17 cellular contexts compared by ENCODE assay signal in the genomic region with DNA sequence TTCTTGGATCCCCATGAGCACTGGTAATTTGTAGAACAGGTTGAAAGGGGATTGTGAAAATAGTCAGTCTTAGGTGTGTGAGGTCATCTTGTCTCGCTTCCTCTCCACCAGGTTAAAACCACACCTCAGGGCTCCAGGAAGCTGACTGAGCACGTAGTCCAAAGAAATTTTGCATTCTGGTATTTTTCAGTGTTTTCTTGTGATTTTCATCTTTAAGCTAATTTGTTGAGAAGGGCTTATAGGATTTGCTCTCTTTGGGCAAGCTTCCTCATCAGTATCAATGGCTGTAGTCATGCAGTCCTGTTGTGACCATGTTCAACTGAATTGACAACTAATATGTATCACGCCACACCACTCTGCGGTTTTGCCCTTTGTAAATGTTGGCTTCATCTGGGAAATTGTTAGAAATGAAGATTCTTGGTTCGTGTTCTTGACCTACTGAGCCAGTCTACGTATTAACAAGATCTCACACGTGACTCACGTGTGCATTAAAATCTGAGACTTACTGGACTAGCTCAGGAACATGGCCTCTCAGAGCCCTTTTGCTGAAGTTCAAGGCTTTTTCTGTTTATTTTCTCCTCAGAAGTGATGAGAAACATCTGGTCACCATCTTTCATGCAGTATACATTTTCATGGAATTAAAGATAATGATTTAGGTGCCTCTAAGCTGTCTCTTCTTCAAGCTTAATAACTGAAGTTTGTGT. TPM values are rescaled to one million over a fixed set of nuclear protein-coding genes. Genes with fewer than 3 reads are reported as not detected.
DNase-seq lines count a peak whose midpoint lies in the region; ATAC-seq and TF ChIP-seq lines count a peak whose summit lies in the region.
"Had no signal": no experiment of that assay in that cellular context is flagged by ENCODE, and none has a peak within 500 bp of the region (broad histone marks: within the 10 kb centered on the region; RNA-seq: fewer than 3 reads in every experiment).

No MANE protein-coding gene starts in this region.

- H3K4me3 ChIP-seq in GM12865 (ENCODE audit: low read depth, low read length) (no peak overlapping the region), RWPE2 (ENCODE audit: severe bottlenecking) (no peak overlapping the region), BE2C (ENCODE audit: low read depth, low read length) (no peak overlapping the region)
- H3K4me3 ChIP-seq: left lung, MG63 had no signal

- H3K9me3 ChIP-seq in RWPE2 (ENCODE audit: severe bottlenecking) (no peaks in the 10 kb centered on the region), BE2C (no peaks in the 10 kb centered on the region)
- H3K9me3 ChIP-seq: left lung, MG63 had no signal

- peak; percentile 48 for DNase-seq in GM12865 (ENCODE audit: low read depth)
- no peak for DNase-seq in RWPE2 (ENCODE audit: low spot score)
- DNase-seq in osteocyte (ENCODE audit: extremely low spot score, unreplicated experiment) = no peak
- DNase-seq in stimulated activated effector memory CD8-positive, alpha-beta T cell treated with anti-CD3 and anti-CD28 coated beads, Interleukin-12 subunit alpha, Interleukin-12 subunit beta, amount 100 ng/mL, for 72 hours (ENCODE audit: low spot score in 2 of 2) = no peak
- no peak for DNase-seq in BE2C
- DNase-seq in NOMO-1 treated with DMSO at 0.1 percent for 48 hours (lab: John Stamatoyannopoulos, UW; ENCODE audit: unreplicated experiment) = no peak
- DNase-seq: ACHN; activated gamma-delta T cell; DMS53; left lung; MG63; NCI-H524 treated with DMSO at 0.1 percent for 48 hours; occipital lobe; stimulated activated naive CD4-positive, alpha-beta T cell had no signal

- H3K36me3 ChIP-seq in RWPE2 (ENCODE audit: low read depth) = no peaks in the 10 kb centered on the region
- no peaks in the 10 kb centered on the region for H3K36me3 ChIP-seq in BE2C
- H3K36me3 ChIP-seq: left lung, MG63 had no signal

- H3K27ac ChIP-seq in RWPE2 (ENCODE audit: poor library complexity, severe bottlenecking) = no peak overlapping the region
- H3K27ac ChIP-seq: left lung had no signal

- no peak overlapping the region for H3K27ac Mint-ChIP-seq in osteocyte (ENCODE audit: unreplicated experiment)
- H3K27ac Mint-ChIP-seq in stimulated activated effector memory CD8-positive, alpha-beta T cell treated with anti-CD3 and anti-CD28 coated beads, Interleukin-12 subunit alpha, Interleukin-12 subunit beta, amount 100 ng/mL, for 72 hours = no peak overlapping the region

- H3K4me1 ChIP-seq in RWPE2 (ENCODE audit: insufficient read depth, poor library complexity, severe bottlenecking) (peaks cover 18% of the 10 kb centered on the region), BE2C (no peaks in the 10 kb centered on the region)
- H3K4me1 ChIP-seq: left lung had no signal

- H3K9me3 Mint-ChIP-seq in osteocyte (ENCODE audit: unreplicated experiment) = no peaks in the 10 kb centered on the region
- no peaks in the 10 kb centered on the region for H3K9me3 Mint-ChIP-seq in stimulated activated effector memory CD8-positive, alpha-beta T cell treated with anti-CD3 and anti-CD28 coated beads, Interleukin-12 subunit alpha, Interleukin-12 subunit beta, amount 100 ng/mL, for 72 hours

- H3K36me3 Mint-ChIP-seq in osteocyte (ENCODE audit: unreplicated experiment) = no peaks in the 10 kb centered on the region
- no peaks in the 10 kb centered on the region for H3K36me3 Mint-ChIP-seq in stimulated activated effector memory CD8-positive, alpha-beta T cell treated with anti-CD3 and anti-CD28 coated beads, Interleukin-12 subunit alpha, Interleukin-12 subunit beta, amount 100 ng/mL, for 72 hours

- H3K4me1 Mint-ChIP-seq in osteocyte (ENCODE audit: unreplicated experiment) = peaks cover 34% of the 10 kb centered on the region
- no peaks in the 10 kb centered on the region for H3K4me1 Mint-ChIP-seq in stimulated activated effector memory CD8-positive, alpha-beta T cell treated with anti-CD3 and anti-CD28 coated beads, Interleukin-12 subunit alpha, Interleukin-12 subunit beta, amount 100 ng/mL, for 72 hours

- TF ChIP-seq CTCF in GM12865 (IDR thresholded peaks at IDR 0.05; ENCODE audit: insufficient read depth, low read depth, low read length, missing control alignments) (no peak), RWPE2 (IDR thresholded peaks at IDR 0.05; ENCODE audit: poor library complexity, severe bottlenecking) (no peak), osteocyte (IDR thresholded peaks at IDR 0.05) (no peak), BE2C (IDR thresholded peaks at IDR 0.05; ENCODE audit: low read depth, low read length) (no peak)

- H3K27me3 ChIP-seq in RWPE2 (ENCODE audit: insufficient read depth, poor library complexity, severe bottlenecking) (no peaks in the 10 kb centered on the region), BE2C (no peaks in the 10 kb centered on the region)
- H3K27me3 ChIP-seq: left lung, MG63 had no signal

- no peak overlapping the region for H3K4me3 Mint-ChIP-seq in osteocyte (ENCODE audit: unreplicated experiment)
- no peak overlapping the region for H3K4me3 Mint-ChIP-seq in stimulated activated effector memory CD8-positive, alpha-beta T cell treated with anti-CD3 and anti-CD28 coated beads, Interleukin-12 subunit alpha, Interleukin-12 subunit beta, amount 100 ng/mL, for 72 hours

- ATAC-seq in GM21360 (IDR thresholded peaks at IDR 0.05; ENCODE audit: unreplicated experiment) = peak; percentile 79
- peak; percentile 75 for ATAC-seq in HG03039 (IDR thresholded peaks at IDR 0.05; ENCODE audit: unreplicated experiment)
- peak; percentile 46; the same call in 1 of the 3 replicates for ATAC-seq in RWPE2 (ENCODE audit: low read depth)
- no peak for ATAC-seq in stimulated activated effector memory CD8-positive, alpha-beta T cell treated with anti-CD3 and anti-CD28 coated beads, Interleukin-12 subunit alpha, Interleukin-12 subunit beta, amount 100 ng/mL, for 72 hours
- ATAC-seq: left lung, SK-N-SH treated with all-trans-retinoic acid at 6 μM for 48 hours had no signal

- no peaks in the 10 kb centered on the region for H3K27me3 Mint-ChIP-seq in osteocyte (ENCODE audit: unreplicated experiment)

RNA-seq across cellular contexts. Expression of a gene that starts 32.7 kb away (rescaled TPM):
- 44.0 and 45.3 TPM in 2 replicates for total RNA-seq in osteocyte
- polyA plus RNA-seq in BE2C (2012; ENCODE audit: insufficient read depth, insufficient read length, low read depth) = 2.9 TPM
